ENCODE assay signal across 2 cellular contexts in genomic region chr17:81852237-81852636, GRCh38.
TF ChIP-seq lines count a peak whose summit lies in the region.

No MANE protein-coding gene starts in this region.

TF ChIP-seq in HEK293, 187 proteins besides CTCF, POLR2A, EP300 and RAD21:
- TF ChIP-seq ZNF398 (tag by site-specific recombination; IDR thresholded peaks at IDR 0.05) (no peak), PRDM10 (tag by site-specific recombination; IDR thresholded peaks at IDR 0.05) (0 out of 2 replicates have a peak, but pooled peaks have one; percentile 19)

TF ChIP-seq in GM12878, 131 proteins besides CTCF, POLR2A, EP300 and RAD21:
- no peak for TF ChIP-seq NFIC (IDR thresholded peaks at IDR 0.05; ENCODE audit: low read depth, low read length)
